9 cellular contexts compared by ENCODE assay signal in the genomic region with DNA sequence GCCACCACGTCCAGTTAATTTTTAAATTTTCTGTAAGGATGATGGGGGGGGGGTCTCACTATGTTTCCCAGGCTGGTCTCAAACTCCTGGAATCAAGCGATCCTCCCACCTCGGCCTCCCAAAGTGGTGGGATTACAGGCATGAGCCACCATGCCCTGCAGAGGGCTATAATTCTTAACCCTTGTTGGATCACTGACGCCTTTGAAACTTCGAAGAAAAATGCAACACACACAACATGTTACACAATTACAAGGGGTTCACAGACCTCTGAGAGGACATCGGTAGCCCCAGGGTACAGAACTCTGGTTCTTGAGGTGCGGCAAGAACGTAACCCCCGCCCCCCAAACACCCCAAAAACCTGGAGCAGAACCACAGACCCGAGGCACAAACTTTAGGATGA. TPM values are rescaled to one million over a fixed set of nuclear protein-coding genes. Genes with fewer than 3 reads are reported as not detected.
DNase-seq lines count a peak whose midpoint lies in the region; ATAC-seq and TF ChIP-seq lines count a peak whose summit lies in the region.
"Had no signal": no experiment of that assay in that cellular context is flagged by ENCODE, and none has a peak within 500 bp of the region (broad histone marks: within the 10 kb centered on the region; RNA-seq: fewer than 3 reads in every experiment).

No MANE protein-coding gene starts in this region.

- H3K9ac ChIP-seq in HUES6 (ENCODE audit: low read length) (peak overlapping the region; percentile 54), mucosa of stomach (ENCODE audit: low read length) (peak overlapping the region; percentile 68)

- CTCF ChIA-PET in A673 (lab: Charles Lee), result interaction anchor here (0.6 to 1.3 kb wide), 2 partner anchors 10 to 78 kb away, joined by 3 to 5 read pairs; no protein-coding TSS in a partner anchor

- no peaks in the 10 kb centered on the region for H3K4me1 ChIP-seq in A673 (ENCODE audit: insufficient read depth, low read length, poor library complexity, severe bottlenecking)
- H3K4me1 ChIP-seq in HUES6 (ENCODE audit: control insufficient read depth, insufficient read depth, low read length), result peaks cover 11% of the 10 kb centered on the region; the same call in 1 of the 2 replicates
- H3K4me1 ChIP-seq in mucosa of stomach (ENCODE audit: control insufficient read depth, insufficient read depth, low read length), result peaks cover 9% of the 10 kb centered on the region

- no peak for TF ChIP-seq CTCF in A673 (conservative IDR thresholded peaks at IDR 0.05; ENCODE audit: low read depth, low read length)

- ATAC-seq in central memory CD8-positive, alpha-beta T cell (replicated peaks; ENCODE audit: extremely low read depth, poor library complexity, severe bottlenecking), result no peak
- ATAC-seq in GM19023 (IDR thresholded peaks at IDR 0.05; ENCODE audit: unreplicated experiment) (no peak), GM18868 (IDR thresholded peaks at IDR 0.05; ENCODE audit: unreplicated experiment) (no peak)

- POLR2A ChIA-PET in A673 (lab: Charles Lee; ENCODE audit: low non-redundant PET), result no interaction called here

- no peaks in the 10 kb centered on the region for H3K27me3 Mint-ChIP-seq in central memory CD8-positive, alpha-beta T cell

- peak overlapping the region; percentile 73 for H3K4me3 Mint-ChIP-seq in central memory CD8-positive, alpha-beta T cell

- no peaks in the 10 kb centered on the region for H3K36me3 Mint-ChIP-seq in central memory CD8-positive, alpha-beta T cell (ENCODE audit: insufficient read depth)

- no peak for DNase-seq in A673 (ENCODE audit: low spot score)
- DNase-seq in central memory CD8-positive, alpha-beta T cell (ENCODE audit: low spot score in 2 of 2), result no peak
- no peak for DNase-seq in NCI-H526 (lab: John Stamatoyannopoulos, UW)
- no peak for DNase-seq in NCI-H1092 (lab: John Stamatoyannopoulos, UW)
- DNase-seq: cortex of kidney had no signal

- H3K4me3 ChIP-seq in A673 (ENCODE audit: low read depth, low read length, poor library complexity, severe bottlenecking) (peak overlapping the region; percentile 44), HUES6 (ENCODE audit: low read depth, low read length) (peak overlapping the region; percentile 58), mucosa of stomach (ENCODE audit: low read length) (peak overlapping the region; percentile 14)

- intact Hi-C loops in A673 (cut with micrococcal nuclease; ENCODE audit: unreplicated experiment), result no loop called here

- H3K27ac ChIP-seq in A673 (ENCODE audit: low read depth, low read length, poor library complexity, severe bottlenecking) (no peak overlapping the region), HUES6 (ENCODE audit: low read depth, low read length) (no peak overlapping the region)

- H3K36me3 ChIP-seq in A673 (ENCODE audit: insufficient read depth, low read length, poor library complexity, severe bottlenecking) (no peaks in the 10 kb centered on the region), HUES6 (ENCODE audit: control insufficient read depth, insufficient read depth, low read length) (no peaks in the 10 kb centered on the region), mucosa of stomach (ENCODE audit: control insufficient read depth, insufficient read depth, low read length) (no peaks in the 10 kb centered on the region)

- H3K9me3 ChIP-seq in A673 (ENCODE audit: low read depth, low read length, poor library complexity, severe bottlenecking) (no peaks in the 10 kb centered on the region), HUES6 (ENCODE audit: control insufficient read depth, insufficient read depth, low read depth, low read length) (no peaks in the 10 kb centered on the region), mucosa of stomach (ENCODE audit: control insufficient read depth, low read length) (no peaks in the 10 kb centered on the region)

- no TSS peak for BruUV-seq in A673 (replicated peaks; lab: Mats Ljungman, UMichigan)

- no peak overlapping the region for H3K27ac Mint-ChIP-seq in central memory CD8-positive, alpha-beta T cell (ENCODE audit: low read depth)

- no peaks in the 10 kb centered on the region for H3K27me3 ChIP-seq in A673 (replicated peaks; ENCODE audit: insufficient read depth, low read depth, low read length, poor library complexity)
- peaks cover 39% of the 10 kb centered on the region for H3K27me3 ChIP-seq in HUES6 (ENCODE audit: control insufficient read depth, insufficient read depth, low read length)
- H3K27me3 ChIP-seq in mucosa of stomach (ENCODE audit: control insufficient read depth, insufficient read depth, low read length), result peaks cover 4% of the 10 kb centered on the region

- H3K9me3 Mint-ChIP-seq in central memory CD8-positive, alpha-beta T cell, result no peaks in the 10 kb centered on the region

- peaks cover 6% of the 10 kb centered on the region for H3K4me1 Mint-ChIP-seq in central memory CD8-positive, alpha-beta T cell

RNA-seq across cellular contexts. Expression of a gene that starts 8.4 kb away (rescaled TPM):
- 32.6 and 34.9 TPM in 2 replicates for total RNA-seq in A673 (2021)

RNA-seq across cellular contexts. Expression of a gene that starts 40.3 kb away (rescaled TPM):
- total RNA-seq in A673 (2021), result 0.13 and 0.20 TPM in 2 replicates
